In genomic region chr10:79380125-79380917, GRCh38 we compare ENCODE assay signal across 1 cellular context.
A peak's percentile ranks its signal among the peaks of the same experiment; 100 is the strongest.
TF ChIP-seq lines count a peak whose summit lies in the region.

No MANE protein-coding gene starts in this region.

TF ChIP-seq in HepG2, 621 proteins besides CTCF, POLR2A, EP300 and RAD21 (continued from another document):
- TF ChIP-seq LRRFIP1 (CRISPR knock-in tag; conservative IDR thresholded peaks at IDR 0.05) (no peak), RARG (CRISPR knock-in tag; IDR thresholded peaks at IDR 0.05; ENCODE audit: low read depth) (0 out of 2 replicates have a peak, but pooled peaks have one; percentile 51), ZNF746 (CRISPR knock-in tag; IDR thresholded peaks at IDR 0.05) (peak; percentile 35; the same call in 1 of the 2 replicates), ZNF616 (CRISPR knock-in tag; IDR thresholded peaks at IDR 0.05; ENCODE audit: low read depth) (no peak), IRF2 (CRISPR knock-in tag; IDR thresholded peaks at IDR 0.05) (peak; percentile 79), ZNF430 (CRISPR knock-in tag; IDR thresholded peaks at IDR 0.05) (peak; percentile 59; the same call in 1 of the 2 replicates), TSC22D2 (CRISPR knock-in tag; IDR thresholded peaks at IDR 0.05; ENCODE audit: borderline replicate concordance) (no peak), HMG20A (CRISPR knock-in tag; IDR thresholded peaks at IDR 0.05; ENCODE audit: borderline replicate concordance) (peak; percentile 33; the same call in 1 of the 2 replicates), ZNF569 (CRISPR knock-in tag; IDR thresholded peaks at IDR 0.05; ENCODE audit: borderline replicate concordance) (peak; percentile 70; the same call in 1 of the 2 replicates), HNRNPLL (IDR thresholded peaks at IDR 0.05; ENCODE audit: low read depth, low read length, poor library complexity, severe bottlenecking) (peak; percentile 21), FOXA3 (CRISPR knock-in tag; IDR thresholded peaks at IDR 0.05) (peak; percentile 89), ZNF530 (CRISPR knock-in tag; IDR thresholded peaks at IDR 0.05; ENCODE audit: low read depth) (no peak), HHEX (CRISPR knock-in tag; IDR thresholded peaks at IDR 0.05) (no peak), SAFB2 (CRISPR knock-in tag; IDR thresholded peaks at IDR 0.05; ENCODE audit: borderline replicate concordance, low read depth) (no peak; the same call in 1 of the 2 replicates)
